In genomic region chr14:68936980-68937379, GRCh38 we compare ENCODE assay signal across 10 cellular contexts. TPM values are rescaled to one million over a fixed set of nuclear protein-coding genes. Genes with fewer than 3 reads are reported as not detected.
DNase-seq lines count a peak whose midpoint lies in the region; TF ChIP-seq lines count a peak whose summit lies in the region.
"Had no signal": no experiment of that assay in that cellular context is flagged by ENCODE, and none has a peak within 500 bp of the region (broad histone marks: within the 10 kb centered on the region; RNA-seq: fewer than 3 reads in every experiment).

No MANE protein-coding gene starts in this region.

- H4K20me1 ChIP-seq in mammary epithelial cell (ENCODE audit: insufficient read depth, low read length) = peaks cover 24% of the 10 kb centered on the region

- H3K79me2 ChIP-seq in mammary epithelial cell (ENCODE audit: insufficient read depth, low read length) = peaks cover 99% of the 10 kb centered on the region

- no peak overlapping the region for H3K9ac ChIP-seq in mammary epithelial cell (ENCODE audit: insufficient read depth, low read length)
- H3K9ac ChIP-seq in endodermal cell (ENCODE audit: extremely low read depth, low read length, poor library complexity, severe bottlenecking) = no peak overlapping the region

- H3K4me1 Mint-ChIP-seq in MCF 10A (ENCODE audit: insufficient read depth, unreplicated experiment) (peaks cover 45% of the 10 kb centered on the region), endodermal cell (peaks cover 62% of the 10 kb centered on the region), osteocyte (ENCODE audit: unreplicated experiment) (peaks cover 90% of the 10 kb centered on the region)

- peaks cover 7% of the 10 kb centered on the region for H3K36me3 ChIP-seq in mammary epithelial cell (ENCODE audit: insufficient read depth, low read length)
- H3K36me3 ChIP-seq in endodermal cell (ENCODE audit: control insufficient read depth, insufficient read depth, low read length) = peaks cover 34% of the 10 kb centered on the region
- H3K36me3 ChIP-seq in urinary bladder (ENCODE audit: insufficient read depth) = no peaks in the 10 kb centered on the region

- intact Hi-C loops in MCF 10A (cut with micrococcal nuclease) = no loop called here
- intact Hi-C loops in mammary epithelial cell (cut with micrococcal nuclease) = no loop called here

- no peaks in the 10 kb centered on the region for H3K27me3 ChIP-seq in mammary epithelial cell (ENCODE audit: insufficient read depth, low read length)
- H3K27me3 ChIP-seq in endodermal cell (ENCODE audit: control insufficient read depth, insufficient read depth, low read length, poor library complexity, severe bottlenecking) = no peaks in the 10 kb centered on the region

- H3K36me3 Mint-ChIP-seq in MCF 10A (ENCODE audit: insufficient read depth, unreplicated experiment) = peaks cover 9% of the 10 kb centered on the region
- peaks cover 4% of the 10 kb centered on the region for H3K36me3 Mint-ChIP-seq in endodermal cell (ENCODE audit: low read depth)
- H3K36me3 Mint-ChIP-seq in osteocyte (ENCODE audit: unreplicated experiment) = no peaks in the 10 kb centered on the region
- H3K36me3 Mint-ChIP-seq: activated naive CD4-positive, alpha-beta T cell treated with anti-CD3 and anti-CD28 coated beads, Interleukin-2, amount 50 U/mL, for 24 hours had no signal

- dilution Hi-C loops in mammary epithelial cell (cut with HindIII; ENCODE audit: low sequenced_read_pairs) = no loop called here

- DNase-seq in MCF 10A (ENCODE audit: unreplicated experiment) (no peak), mammary epithelial cell (no peak), endodermal cell (no peak), osteocyte (ENCODE audit: extremely low spot score, unreplicated experiment) (no peak), putamen (ENCODE audit: low spot score) (no peak), globus pallidus (ENCODE audit: low spot score) (no peak), HK-2 (ENCODE audit: unreplicated experiment) (no peak)

- H3K4me1 ChIP-seq in mammary epithelial cell (ENCODE audit: insufficient read depth, low read length) (peaks cover 91% of the 10 kb centered on the region), endodermal cell (ENCODE audit: control insufficient read depth, insufficient read depth, low read length) (peaks cover 34% of the 10 kb centered on the region), urinary bladder (ENCODE audit: insufficient read depth) (no peaks in the 10 kb centered on the region)

- H3K27me3 Mint-ChIP-seq in MCF 10A (ENCODE audit: insufficient read depth, unreplicated experiment) (no peaks in the 10 kb centered on the region), endodermal cell (ENCODE audit: insufficient read depth) (no peaks in the 10 kb centered on the region), osteocyte (ENCODE audit: unreplicated experiment) (no peaks in the 10 kb centered on the region)
- H3K27me3 Mint-ChIP-seq: activated naive CD4-positive, alpha-beta T cell treated with anti-CD3 and anti-CD28 coated beads, Interleukin-2, amount 50 U/mL, for 24 hours had no signal

- TF ChIP-seq CTCF in MCF 10A (IDR thresholded peaks at IDR 0.05; ENCODE audit: unreplicated experiment) = no peak
- no peak for TF ChIP-seq CTCF in mammary epithelial cell (conservative IDR thresholded peaks at IDR 0.05 in 1 of 2, IDR thresholded peaks at IDR 0.05 in 1 of 2; ENCODE audit: extremely low read depth in 1 of 2, insufficient read depth in 1 of 2, low read depth in 1 of 2, low read length in 2 of 2)
- TF ChIP-seq CTCF in endodermal cell (conservative IDR thresholded peaks at IDR 0.05) = no peak
- TF ChIP-seq CTCF in osteocyte (IDR thresholded peaks at IDR 0.05) = no peak

- H3K4me3 Mint-ChIP-seq in MCF 10A (ENCODE audit: unreplicated experiment) (no peak overlapping the region), endodermal cell (peak overlapping the region; percentile 28), osteocyte (ENCODE audit: unreplicated experiment) (no peak overlapping the region)
- H3K4me3 Mint-ChIP-seq: activated naive CD4-positive, alpha-beta T cell treated with anti-CD3 and anti-CD28 coated beads, Interleukin-2, amount 50 U/mL, for 24 hours had no signal

- H3K27ac Mint-ChIP-seq in MCF 10A (ENCODE audit: low read depth, unreplicated experiment) (peak overlapping the region; percentile 55), endodermal cell (peak overlapping the region; percentile 77), osteocyte (ENCODE audit: unreplicated experiment) (peak overlapping the region; percentile 94)

- POLR2A ChIA-PET in MCF 10A (lab: Yijun Ruan, JAX) = interaction anchor here (0.7 to 1.6 kb wide), 4 partner anchors 9 to 41 kb away, joined by 3 to 6 read pairs (median 4); no protein-coding TSS in a partner anchor

- whole genome bisulfite sequencing in mammary epithelial cell (ENCODE audit: low coverage, missing lambda C conversion rate) = 63% methylated on average over 2 of the region's 2 CpGs
- WGBS in endodermal cell (ENCODE audit: insufficient coverage in 1 of 2, insufficient read length in 1 of 2), 2 experiments = 88 to 100% methylated on average over 1 to 2 of the region's 2 CpGs
- WGBS in urinary bladder = 55% methylated on average over 2 of the region's 2 CpGs

- H3K4me3 ChIP-seq in mammary epithelial cell (replicated peaks in 1 of 3; ENCODE audit: insufficient read depth in 1 of 3, low read depth in 2 of 3, low read length in 3 of 3) (no peak overlapping the region), endodermal cell (ENCODE audit: low read length) (no peak overlapping the region), urinary bladder (ENCODE audit: low read depth, low read length) (no peak overlapping the region)

- H3K9me3 ChIP-seq in mammary epithelial cell (replicated peaks; ENCODE audit: insufficient read depth, low read length) = no peaks in the 10 kb centered on the region
- H3K9me3 ChIP-seq in endodermal cell (ENCODE audit: control insufficient read depth, low read length) = no peaks in the 10 kb centered on the region

- in situ Hi-C loops in mammary epithelial cell (cut with MboI; ENCODE audit: low sequenced_read_pairs in 2 of 2) = no loop called here

- H2AFZ ChIP-seq in mammary epithelial cell (ENCODE audit: low read depth, low read length) = no peak overlapping the region

- no peak overlapping the region for H3K4me2 ChIP-seq in mammary epithelial cell (ENCODE audit: insufficient read depth, low read depth, low read length)

- CTCF ChIA-PET in MCF 10A (lab: Yijun Ruan, JAX) = interaction anchor here (0.6 to 7.2 kb wide), 6 partner anchors 10 to 192 kb away, joined by 3 to 53 read pairs (median 10); no protein-coding TSS in a partner anchor
- CTCF ChIA-PET in mammary epithelial cell (lab: Charles Lee; ENCODE audit: low non-redundant PET) = interaction anchor here (0.6 kb wide), 1 partner anchor 176 kb away, joined by 6 read pairs; no protein-coding TSS in a partner anchor

- BruUV-seq in MCF 10A (replicated peaks; lab: Mats Ljungman, UMichigan) = no TSS peak
- BruUV-seq in mammary epithelial cell (replicated peaks; lab: Mats Ljungman, UMichigan) = no TSS peak

- no peaks in the 10 kb centered on the region for H3K9me3 Mint-ChIP-seq in MCF 10A (ENCODE audit: unreplicated experiment)
- H3K9me3 Mint-ChIP-seq in endodermal cell = no peaks in the 10 kb centered on the region
- H3K9me3 Mint-ChIP-seq in osteocyte (ENCODE audit: unreplicated experiment) = no peaks in the 10 kb centered on the region
- H3K9me3 Mint-ChIP-seq: activated naive CD4-positive, alpha-beta T cell treated with anti-CD3 and anti-CD28 coated beads, Interleukin-2, amount 50 U/mL, for 24 hours had no signal

- H3K27ac ChIP-seq in mammary epithelial cell (ENCODE audit: insufficient read depth, low read depth, low read length) = no peak overlapping the region
- H3K27ac ChIP-seq in endodermal cell (ENCODE audit: low read depth, low read length) = no peak overlapping the region
- peak overlapping the region; percentile 33 for H3K27ac ChIP-seq in urinary bladder (ENCODE audit: low read depth)
- H3K27ac ChIP-seq: HL-60 had no signal

RNA-seq across cellular contexts. Expression of gene ACTN1, which starts 42.1 kb away (rescaled TPM):
- total RNA-seq in MCF 10A (2022) (239 and 312 TPM in 2 replicates), mammary epithelial cell (1,000 to 10,000 TPM in 1 of 2 donors, 100 to 1,000 TPM in 1; 841 to 1,322 TPM), endodermal cell (100 to 1,000 TPM; 190 to 275 TPM), osteocyte (371 and 380 TPM in 2 replicates), urinary bladder (150 TPM)
- polyA plus RNA-seq in mammary epithelial cell (813 TPM), urinary bladder (723 TPM)
- 1,325 TPM for polyA minus RNA-seq in mammary epithelial cell
- polyA plus RNA-seq in endodermal cell (2013, experiment 1 of 2) = 115 TPM
- 126 TPM for polyA plus RNA-seq in endodermal cell (2013, experiment 2 of 2)
